Comparison of ENCODE assay signal across 17 cellular contexts in genomic region chr16:4383591-4384495, GRCh38. TPM values are rescaled to one million over a fixed set of nuclear protein-coding genes. Genes with fewer than 3 reads are reported as not detected.
DNase-seq lines count a peak whose midpoint lies in the region; ATAC-seq and TF ChIP-seq lines count a peak whose summit lies in the region.
"Had no signal": no experiment of that assay in that cellular context is flagged by ENCODE, and none has a peak within 500 bp of the region (broad histone marks: within the 10 kb centered on the region; RNA-seq: fewer than 3 reads in every experiment).

No MANE protein-coding gene starts in this region.

- H3K4me3 ChIP-seq in AG04450 (ENCODE audit: low read depth, low read length) = no peak overlapping the region
- no peak overlapping the region for H3K4me3 ChIP-seq in NT2/D1 (ENCODE audit: insufficient read length, low read depth)
- H3K4me3 ChIP-seq in trophoblast cell (ENCODE audit: low read depth, low read length) = no peak overlapping the region
- H3K4me3 ChIP-seq in lower leg skin (ENCODE audit: low read depth, poor library complexity, severe bottlenecking) = no peak overlapping the region
- H3K4me3 ChIP-seq: upper lobe of right lung had no signal

- no peak overlapping the region for H4K12ac ChIP-seq in trophoblast cell (ENCODE audit: low read depth, low read length)

- H3K36me3 Mint-ChIP-seq in effector memory CD8-positive, alpha-beta T cell (ENCODE audit: insufficient read depth) = peaks cover 100% of the 10 kb centered on the region

- POLR2A ChIA-PET in AG04450 (lab: Yijun Ruan, JAX) = no interaction called here

- no peak overlapping the region for H3K4me2 ChIP-seq in trophoblast cell (ENCODE audit: low read length)

- H2BK5ac ChIP-seq in trophoblast cell (ENCODE audit: low read depth, low read length, poor library complexity) = no peak overlapping the region

- no peak overlapping the region for H2BK120ac ChIP-seq in trophoblast cell (ENCODE audit: insufficient read depth, low read length, poor library complexity)

- H3K27ac ChIP-seq in AG04450 (ENCODE audit: low read depth, low read length) (peak overlapping the region; percentile 11), trophoblast cell (ENCODE audit: low read depth, low read length) (peak overlapping the region; percentile 9)
- H3K27ac ChIP-seq: brain microvascular endothelial cell, upper lobe of right lung had no signal

- H3K4me1 ChIP-seq in NT2/D1 (ENCODE audit: insufficient read depth, insufficient read length) (peaks cover 45% of the 10 kb centered on the region), trophoblast cell (ENCODE audit: control insufficient read depth in 1 of 2, insufficient read depth in 2 of 2, low read length in 2 of 2) (peaks cover 36 to 50% of the 10 kb centered on the region in 2 experiments)
- H3K4me1 ChIP-seq: upper lobe of right lung had no signal

- H3K9me3 ChIP-seq in AG04450 (ENCODE audit: control insufficient read depth, insufficient read depth, low read length) = peaks cover 4% of the 10 kb centered on the region; the same call in 1 of the 2 replicates
- no peaks in the 10 kb centered on the region for H3K9me3 ChIP-seq in NT2/D1 (ENCODE audit: insufficient read depth, low read length)
- H3K9me3 ChIP-seq in trophoblast cell (ENCODE audit: insufficient read depth, low read depth, low read length) = peaks cover 4% of the 10 kb centered on the region
- H3K9me3 ChIP-seq: upper lobe of right lung had no signal

- no peak for ATAC-seq in effector memory CD8-positive, alpha-beta T cell (replicated peaks)
- no peak for ATAC-seq in HG03460 (IDR thresholded peaks at IDR 0.05; ENCODE audit: unreplicated experiment)
- no peak for ATAC-seq in HG03571 (IDR thresholded peaks at IDR 0.05; ENCODE audit: unreplicated experiment)
- ATAC-seq: T-cell, upper lobe of right lung had no signal

- TF ChIP-seq CTCF in AG04450 (IDR thresholded peaks at IDR 0.05; ENCODE audit: low read depth, low read length) = no peak
- TF ChIP-seq CTCF in lower leg skin (IDR thresholded peaks at IDR 0.05) = no peak

- peak overlapping the region in 1 of 2 donors; percentile 38 for H3K4me3 Mint-ChIP-seq in effector memory CD8-positive, alpha-beta T cell
- H3K4me3 Mint-ChIP-seq: memory B cell had no signal

- no peak overlapping the region for H3K14ac ChIP-seq in trophoblast cell (ENCODE audit: low read length)

- no peak overlapping the region for H3K23ac ChIP-seq in trophoblast cell (ENCODE audit: low read length)

- TF ChIP-seq POLR2A in lower leg skin (IDR thresholded peaks at IDR 0.05) = no peak

- peaks cover 12% of the 10 kb centered on the region for H3K79me2 ChIP-seq in trophoblast cell (ENCODE audit: control insufficient read depth, insufficient read depth, low read length, poor library complexity)

- CTCF ChIA-PET in AG04450 (lab: Charles Lee) = no interaction called here

- no peaks in the 10 kb centered on the region for H3K27me3 Mint-ChIP-seq in effector memory CD8-positive, alpha-beta T cell
- H3K27me3 Mint-ChIP-seq: memory B cell, T-cell had no signal

- H3K36me3 ChIP-seq in NT2/D1 (ENCODE audit: insufficient read depth, insufficient read length, low read length) = peaks cover 68% of the 10 kb centered on the region
- H3K36me3 ChIP-seq in trophoblast cell (ENCODE audit: control insufficient read depth in 1 of 2, insufficient read depth in 2 of 2, low read length in 2 of 2) = peaks cover 35 to 40% of the 10 kb centered on the region in 2 experiments

- intact Hi-C loops in lower leg skin (cut with DNase I; ENCODE audit: low total_unique reads) = no loop called here

- no CpG with 5 or more reads among the region's 13 CpGs for WGBS in trophoblast cell (ENCODE audit: extremely low coverage, insufficient coverage, insufficient read length)
- 66 to 87% methylated on average over 12 of the region's 13 CpGs for WGBS in lower leg skin, 2 donors

- peaks cover 0 to 8% of the 10 kb centered on the region in 2 donors for H3K4me1 Mint-ChIP-seq in effector memory CD8-positive, alpha-beta T cell (ENCODE audit: low read depth in 2 of 2)
- H3K4me1 Mint-ChIP-seq: memory B cell, T-cell had no signal

- H3K27me3 ChIP-seq in AG04450 (ENCODE audit: control insufficient read depth, insufficient read depth, low read length) (no peaks in the 10 kb centered on the region), NT2/D1 (ENCODE audit: insufficient read depth, insufficient read length) (no peaks in the 10 kb centered on the region), trophoblast cell (ENCODE audit: insufficient read depth, low read length) (no peaks in the 10 kb centered on the region)
- H3K27me3 ChIP-seq: brain microvascular endothelial cell, upper lobe of right lung had no signal

- H4K91ac ChIP-seq in trophoblast cell (ENCODE audit: low read depth, low read length) = no peak overlapping the region

- H3K79me1 ChIP-seq in trophoblast cell (ENCODE audit: low read length) = peaks cover 24% of the 10 kb centered on the region

- no peaks in the 10 kb centered on the region for H3K9me3 Mint-ChIP-seq in effector memory CD8-positive, alpha-beta T cell
- H3K9me3 Mint-ChIP-seq: memory B cell, T-cell had no signal

- DNase-seq in AG04450 (ENCODE audit: low read depth, low spot score) (no peak), NT2/D1 (ENCODE audit: low read depth, low spot score) (no peak), trophoblast cell (no peak), lower leg skin (ENCODE audit: low spot score in 2 of 2) (no peak), KG1 (lab: John Stamatoyannopoulos, UW) (no peak)
- no peak for DNase-seq in effector memory CD8-positive, alpha-beta T cell
- DNase-seq: activated CD4-positive, CD25-positive, alpha-beta regulatory T cell; activated naive CD4-positive, alpha-beta T cell; brain microvascular endothelial cell; MV-4-11; NCI-H82; stimulated activated CD4-positive, alpha-beta T cell treated with anti-CD3 and anti-CD28 coated beads, Interleukin-4, amount 100 ng/mL, for 1 hour; T-cell; upper lobe of right lung had no signal

- H3K27ac Mint-ChIP-seq in effector memory CD8-positive, alpha-beta T cell = peak overlapping the region; percentile 67 to 92
- H3K27ac Mint-ChIP-seq: memory B cell had no signal

- peak overlapping the region; percentile 52 for H3K9ac ChIP-seq in NT2/D1 (ENCODE audit: insufficient read length, low read depth)
- no peak overlapping the region for H3K9ac ChIP-seq in trophoblast cell (ENCODE audit: low read length)

- H2BK12ac ChIP-seq in trophoblast cell (ENCODE audit: low read length) = no peak overlapping the region

- no peak overlapping the region for H4K8ac ChIP-seq in trophoblast cell (ENCODE audit: low read depth, low read length)

- H3K18ac ChIP-seq in trophoblast cell (ENCODE audit: low read length) = peak overlapping the region; percentile 19

- H2AFZ ChIP-seq in trophoblast cell (ENCODE audit: insufficient read depth, low read length, poor library complexity) = no peak overlapping the region

- H2AK5ac ChIP-seq in trophoblast cell (ENCODE audit: low read length) = no peak overlapping the region

- H3K4ac ChIP-seq in trophoblast cell (ENCODE audit: low read depth, low read length) = no peak overlapping the region

RNA-seq across cellular contexts. Expression of gene VASN, which starts 12.2 kb away (rescaled TPM):
- 19.1 and 27.8 TPM in 2 replicates for polyA plus RNA-seq in AG04450 (2011; rRNA removed)
- polyA minus RNA-seq in AG04450 (2011; rRNA and poly(A)+ RNA removed) = 11.2 and 13.0 TPM in 2 replicates
- polyA plus RNA-seq in trophoblast cell (2013) = 17.6 and 18.2 TPM in 2 replicates
- total RNA-seq in lower leg skin = 10 to 100 TPM; 35.6 to 52.8 (median 46.7) TPM

RNA-seq across cellular contexts. Expression of gene CORO7, which starts 32.6 kb away (rescaled TPM):
- 7.0 TPM in 2 replicates for polyA plus RNA-seq in AG04450 (2011; rRNA removed)
- 14.9 and 17.5 TPM in 2 replicates for polyA minus RNA-seq in AG04450 (2011; rRNA and poly(A)+ RNA removed)
- polyA plus RNA-seq in trophoblast cell (2013) = 18.8 and 18.9 TPM in 2 replicates
- 10 to 100 TPM; 18.4 to 39.0 (median 22.7) TPM for total RNA-seq in lower leg skin

RNA-seq across cellular contexts. Expression of gene PAM16, which starts 32.7 kb away (rescaled TPM):
- 18.4 and 23.8 TPM in 2 replicates for polyA plus RNA-seq in AG04450 (2011; rRNA removed)
- polyA minus RNA-seq in AG04450 (2011; rRNA and poly(A)+ RNA removed) = 5.6 and 8.6 TPM in 2 replicates
- 40.6 and 45.5 TPM in 2 replicates for polyA plus RNA-seq in trophoblast cell (2013)
- 10 to 100 TPM; 26.2 to 64.5 (median 40.9) TPM for total RNA-seq in lower leg skin

RNA-seq across cellular contexts. Expression of gene DNAJA3, which starts 41.8 kb away (rescaled TPM):
- polyA plus RNA-seq in AG04450 (2011; rRNA removed) = 32.1 and 32.8 TPM in 2 replicates
- polyA minus RNA-seq in AG04450 (2011; rRNA and poly(A)+ RNA removed) = 30.9 and 31.1 TPM in 2 replicates
- 32.8 and 34.3 TPM in 2 replicates for polyA plus RNA-seq in trophoblast cell (2013)
- total RNA-seq in lower leg skin = 10 to 100 TPM; 37.4 to 44.1 (median 40.8) TPM
